Comparison of ENCODE assay signal across 8 cellular contexts in the genomic region with DNA sequence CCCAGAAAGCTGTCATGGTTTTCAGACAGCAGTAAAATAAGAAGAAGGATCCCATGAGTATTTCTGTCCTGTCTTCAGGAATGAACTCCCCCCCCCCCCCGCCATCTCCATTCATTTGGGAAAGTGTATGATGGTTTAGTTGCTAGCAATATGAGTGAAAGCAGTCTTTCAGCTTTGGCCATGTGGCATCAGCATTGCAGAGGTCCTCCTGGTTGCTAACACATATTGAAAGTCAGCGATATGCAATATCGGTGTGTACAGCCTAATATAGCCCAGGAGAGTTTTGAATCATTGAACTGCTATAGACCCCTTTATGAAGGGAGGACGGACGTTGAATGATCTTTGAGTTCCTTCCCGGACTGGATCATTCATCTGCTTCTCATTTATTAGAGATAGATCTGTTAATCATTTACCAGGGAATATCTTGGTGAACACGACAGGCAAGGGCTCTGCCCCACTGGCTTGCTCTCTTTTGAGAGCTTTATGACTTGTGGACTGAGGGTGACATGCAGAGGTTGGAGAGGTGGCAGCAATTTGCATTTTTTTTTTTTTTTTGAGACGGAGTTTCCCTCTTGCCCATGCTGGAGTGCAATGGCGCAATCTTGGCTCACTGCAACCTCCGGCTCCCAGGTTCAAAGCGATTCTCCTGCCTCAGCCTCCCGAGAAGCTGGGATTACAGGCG. TPM values are rescaled to one million over a fixed set of nuclear protein-coding genes. Genes with fewer than 3 reads are reported as not detected.
DNase-seq lines count a peak whose midpoint lies in the region; TF ChIP-seq lines count a peak whose summit lies in the region.
"Had no signal": no experiment of that assay in that cellular context is flagged by ENCODE, and none has a peak within 500 bp of the region (broad histone marks: within the 10 kb centered on the region; RNA-seq: fewer than 3 reads in every experiment).

No MANE protein-coding gene starts in this region.

- H2BK5ac ChIP-seq in H9 (ENCODE audit: insufficient read length, low read length) = no peak overlapping the region

- H3K9me3 ChIP-seq in H9 (ENCODE audit: control insufficient read depth, low read depth, low read length) (no peaks in the 10 kb centered on the region), SU-DHL-6 (ENCODE audit: insufficient read depth, low read length) (no peaks in the 10 kb centered on the region; the same call in 1 of the 2 replicates), skeletal muscle satellite cell (replicated peaks; ENCODE audit: low read length) (no peaks in the 10 kb centered on the region)

- no peak overlapping the region for H2BK15ac ChIP-seq in H9 (ENCODE audit: low read depth, low read length)

- H3K27me3 Mint-ChIP-seq in H9 (ENCODE audit: low read depth) = peaks cover 20% of the 10 kb centered on the region

- peaks cover 3% of the 10 kb centered on the region for H3K79me1 ChIP-seq in H9 (ENCODE audit: insufficient read depth, low read depth, low read length, poor library complexity, severe bottlenecking)

- TF ChIP-seq CTCF in H9 (conservative IDR thresholded peaks at IDR 0.05) = no peak
- no peak for TF ChIP-seq CTCF in SU-DHL-6 (IDR thresholded peaks at IDR 0.05; ENCODE audit: insufficient read depth, low read length, poor library complexity, severe bottlenecking)
- TF ChIP-seq CTCF in fibroblast of villous mesenchyme (IDR thresholded peaks at IDR 0.05; ENCODE audit: insufficient read depth, low read depth, low read length) = no peak

- H3K36me3 ChIP-seq in SU-DHL-6 (ENCODE audit: low read length) (0 out of 2 replicates have a peak, but pooled peaks cover 3% of the 10 kb centered on the region), skeletal muscle satellite cell (ENCODE audit: insufficient read depth, low read length) (peaks cover 19% of the 10 kb centered on the region)

- H3K4me3 Mint-ChIP-seq in H9 = peak overlapping the region; percentile 97 to 99

- peak overlapping the region; percentile 98 for H3K4me3 ChIP-seq in SU-DHL-6 (ENCODE audit: insufficient read depth, low read length, poor library complexity, severe bottlenecking)
- H3K4me3 ChIP-seq in fibroblast of villous mesenchyme (ENCODE audit: low read depth, low read length) = peak overlapping the region; percentile 86
- H3K4me3 ChIP-seq in skeletal muscle satellite cell (ENCODE audit: low read length) = peak overlapping the region; percentile 96

- H3T11ph ChIP-seq in H9 (ENCODE audit: low read length) = no peak overlapping the region

- H2AK5ac ChIP-seq in H9 (ENCODE audit: insufficient read length, low read length) = no peak overlapping the region

- H2BK20ac ChIP-seq in H9 (ENCODE audit: low read depth, low read length, poor library complexity, severe bottlenecking) = no peak overlapping the region

- H3K9ac ChIP-seq in H9 (ENCODE audit: extremely low read depth, insufficient read length, low read length) (no peak overlapping the region), SU-DHL-6 (ENCODE audit: low read length) (peak overlapping the region; percentile 92), skeletal muscle satellite cell (ENCODE audit: low read depth, low read length) (peak overlapping the region; percentile 98)

- H3K4ac ChIP-seq in H9 (ENCODE audit: low read depth, low read length) = no peak overlapping the region

- H2AFZ ChIP-seq in H9 (ENCODE audit: low read length) (no peak overlapping the region), SU-DHL-6 (ENCODE audit: low read depth, low read length, severe bottlenecking) (no peak overlapping the region)

- H2BK120ac ChIP-seq in H9 (ENCODE audit: low read depth, low read length, poor library complexity, severe bottlenecking) = no peak overlapping the region

- no peak overlapping the region for H2BK12ac ChIP-seq in H9 (ENCODE audit: insufficient read length, low read depth, low read length)

- no peak overlapping the region for H3K18ac ChIP-seq in H9 (ENCODE audit: insufficient read length, low read depth, low read length)

- H3K36me3 Mint-ChIP-seq in H9 (ENCODE audit: insufficient read depth in 1 of 3, low read depth in 3 of 3) = peaks cover 21 to 40% (median 38%) of the 10 kb centered on the region in 3 experiments

- H3K27ac Mint-ChIP-seq in H9 = peak overlapping the region in 1 of 3 experiments; percentile 44; a peak in 2 of 7 replicates

- peaks cover 13% of the 10 kb centered on the region for H3K23me2 ChIP-seq in H9 (ENCODE audit: insufficient read length, low read depth, low read length, poor library complexity, severe bottlenecking)

- peaks cover 16 to 22% of the 10 kb centered on the region in 2 experiments for H3K9me3 Mint-ChIP-seq in H9

- no peak overlapping the region for H4K8ac ChIP-seq in H9 (replicated peaks; ENCODE audit: insufficient read length, low read depth, low read length)

- H3K27ac ChIP-seq in H9 (ENCODE audit: insufficient read length, low read depth, low read length) = no peak overlapping the region
- H3K27ac ChIP-seq in SU-DHL-6 (ENCODE audit: low read depth, low read length) = no peak overlapping the region

- H4K91ac ChIP-seq in H9 (ENCODE audit: insufficient read length, low read depth, low read length) = no peak overlapping the region

- no peak overlapping the region for H4K5ac ChIP-seq in H9 (ENCODE audit: insufficient read length, low read depth, low read length)

- H3K4me2 ChIP-seq in H9 (ENCODE audit: insufficient read depth, insufficient read length, low read length) = peak overlapping the region; percentile 77
- H3K4me2 ChIP-seq in SU-DHL-6 (ENCODE audit: low read depth, low read length, poor library complexity, severe bottlenecking) = peak overlapping the region; percentile 96
- peak overlapping the region; percentile 94 for H3K4me2 ChIP-seq in skeletal muscle satellite cell (ENCODE audit: low read length)

- H4K20me1 ChIP-seq in H9 (ENCODE audit: control insufficient read depth, insufficient read depth, insufficient read length) = no peaks in the 10 kb centered on the region
- H4K20me1 ChIP-seq in SU-DHL-6 (ENCODE audit: low read depth, low read length) = no peaks in the 10 kb centered on the region

- no CpG with 5 or more reads among the region's 13 CpGs for WGBS in H9 (ENCODE audit: extremely low coverage, insufficient read length, low lambda C conversion rate)

- DNase-seq in H9 = no peak
- DNase-seq in fibroblast of villous mesenchyme (ENCODE audit: low read depth) = no peak
- DNase-seq in cortex of kidney (lab: John Stamatoyannopoulos, UW) = no peak
- DNase-seq in HuH-7.5 (ENCODE audit: low spot score) = no peak
- no peak for DNase-seq in RPMI8226
- DNase-seq: stimulated activated CD4-positive, alpha-beta T cell treated with anti-CD3 and anti-CD28 coated beads, Interleukin-4, amount 100 ng/mL, for 24 hours had no signal

- H3K4me1 ChIP-seq in H9 (ENCODE audit: insufficient read depth, low read length) = no peaks in the 10 kb centered on the region
- H3K4me1 ChIP-seq in skeletal muscle satellite cell (ENCODE audit: control insufficient read depth, insufficient read depth, low read length) = peaks cover 22% of the 10 kb centered on the region

- H3F3A ChIP-seq in SU-DHL-6 (ENCODE audit: insufficient read depth) = no peaks in the 10 kb centered on the region

- no peak overlapping the region for H3K23ac ChIP-seq in H9 (ENCODE audit: insufficient read length, low read depth, low read length)

- peaks cover 6% of the 10 kb centered on the region; the same call in 1 of the 2 replicates for H3K79me2 ChIP-seq in H9 (ENCODE audit: insufficient read depth, low read length)
- H3K79me2 ChIP-seq in SU-DHL-6 (ENCODE audit: insufficient read depth, low read length) = peaks cover 64% of the 10 kb centered on the region

- H3K14ac ChIP-seq in H9 (ENCODE audit: insufficient read depth, low read length) = no peak overlapping the region

- H3K4me1 Mint-ChIP-seq in H9 = peaks cover 12 to 16% of the 10 kb centered on the region in 2 experiments

- H3K56ac ChIP-seq in H9 (ENCODE audit: insufficient read length, low read depth, low read length) = no peak overlapping the region

- no peaks in the 10 kb centered on the region for H3K27me3 ChIP-seq in H9 (ENCODE audit: insufficient read depth, low read length)
- no peaks in the 10 kb centered on the region for H3K27me3 ChIP-seq in SU-DHL-6 (ENCODE audit: low read length)
- no peaks in the 10 kb centered on the region for H3K27me3 ChIP-seq in skeletal muscle satellite cell (ENCODE audit: control insufficient read depth, insufficient read depth, low read length)

- no peaks in the 10 kb centered on the region for H3K9me2 ChIP-seq in SU-DHL-6 (replicated peaks; ENCODE audit: insufficient read depth, low read length)

RNA-seq across cellular contexts. Expression of gene DEF8, which starts 25.2 kb away (rescaled TPM):
- total RNA-seq in H9 (2021) (53.3 and 55.8 TPM in 2 replicates), fibroblast of villous mesenchyme (53.1 and 79.9 TPM in 2 replicates)
- 80.8 and 89.7 TPM in 2 replicates for total RNA-seq in skeletal muscle satellite cell (2012; rRNA removed)

RNA-seq across cellular contexts. Expression of gene DBNDD1, which starts 45.5 kb away (rescaled TPM):
- total RNA-seq in H9 (2021) = 86.8 and 87.3 TPM in 2 replicates
- 0.64 and 0.86 TPM in 2 replicates for total RNA-seq in fibroblast of villous mesenchyme
- under 0.01 TPM in 1 of 2 replicates, not detected in the other for total RNA-seq in skeletal muscle satellite cell (2012; rRNA removed)

RNA-seq across cellular contexts. Expression of gene TUBB3, which starts 50.7 kb away (rescaled TPM):
- 164 and 176 TPM in 2 replicates for total RNA-seq in H9 (2021)
- 95.9 and 128 TPM in 2 replicates for total RNA-seq in fibroblast of villous mesenchyme
- 534 and 663 TPM in 2 replicates for total RNA-seq in skeletal muscle satellite cell (2012; rRNA removed)

RNA-seq across cellular contexts. Expression of gene MC1R, which starts 55.1 kb away (rescaled TPM):
- total RNA-seq in H9 (2021) = 4.7 TPM in 2 replicates
- total RNA-seq in fibroblast of villous mesenchyme = 3.9 and 6.1 TPM in 2 replicates
- 2.6 and 3.8 TPM in 2 replicates for total RNA-seq in skeletal muscle satellite cell (2012; rRNA removed)

Comparison
In these comparisons a context has a peak if more than half of its experiments do, and no peak if none do; other contexts are left out.
1. RNA of gene DBNDD1, which starts 45.5 kb away (total RNA-seq): 86.8 to 87.3 TPM in H9; 0.64 to 0.86 TPM in fibroblast of villous mesenchyme; every median in the first group is over 10 times any median in the second.
2. Peak in every context shown above with its lines, with median percentiles within 50 percentile points of each other: H3K4me2 ChIP-seq and H3K4me3 ChIP-seq.